Comparison of ENCODE assay signal across 1 cellular context in the genomic region with DNA sequence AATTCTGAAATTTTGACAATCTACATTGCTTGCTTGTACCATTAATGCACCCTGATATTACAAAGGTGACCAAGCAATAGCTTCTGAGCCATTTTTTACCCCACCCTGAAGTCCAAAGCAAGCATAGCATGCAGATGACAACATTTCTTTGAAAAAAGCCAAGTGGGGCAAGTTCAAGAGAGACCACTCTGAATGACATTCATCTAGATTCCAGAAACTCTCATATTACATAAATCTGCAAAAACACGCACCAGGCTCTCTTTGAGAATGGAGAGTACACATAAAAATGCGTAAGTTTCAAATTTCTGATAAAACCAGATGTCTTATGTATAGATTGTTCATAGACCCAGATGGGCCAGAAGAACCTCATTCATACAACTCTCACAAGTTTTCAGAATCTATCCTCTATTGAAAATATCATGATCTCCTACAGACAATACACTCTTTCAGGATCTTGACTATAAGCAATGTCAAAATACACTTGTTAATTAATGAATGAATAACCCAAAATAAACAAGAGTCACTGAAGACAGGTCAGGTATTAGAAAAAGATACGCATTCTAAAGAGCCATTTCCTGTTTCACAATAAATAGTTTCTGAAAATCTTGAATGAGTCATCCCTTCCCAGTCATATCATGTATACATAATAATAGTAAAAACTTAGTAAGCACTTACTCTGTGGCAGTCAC.
TF ChIP-seq lines count a peak whose summit lies in the region.

No MANE protein-coding gene starts in this region.

TF ChIP-seq in HepG2, 621 proteins besides CTCF, POLR2A, EP300 and RAD21 (continued from another document):
- TF ChIP-seq NFE2 (CRISPR knock-in tag; IDR thresholded peaks at IDR 0.05): no peak
- TF ChIP-seq CREB1 (IDR thresholded peaks at IDR 0.05): no peak
- peak; percentile 49; the same call in 1 of the 2 replicates for TF ChIP-seq CREB1 (CRISPR knock-in tag; IDR thresholded peaks at IDR 0.05)
- TF ChIP-seq NFE2L2 (IDR thresholded peaks at IDR 0.05; ENCODE audit: low read length): no peak
- no peak for TF ChIP-seq ZBTB3 (CRISPR knock-in tag; IDR thresholded peaks at IDR 0.05; ENCODE audit: borderline replicate concordance, low read depth)
- 0 out of 2 replicates have a peak, but pooled peaks have one; percentile 14 for TF ChIP-seq ZFP1 (CRISPR knock-in tag; IDR thresholded peaks at IDR 0.05)
- no peak for TF ChIP-seq NR3C1 (CRISPR knock-in tag; IDR thresholded peaks at IDR 0.05)
- TF ChIP-seq, protein P1, sequence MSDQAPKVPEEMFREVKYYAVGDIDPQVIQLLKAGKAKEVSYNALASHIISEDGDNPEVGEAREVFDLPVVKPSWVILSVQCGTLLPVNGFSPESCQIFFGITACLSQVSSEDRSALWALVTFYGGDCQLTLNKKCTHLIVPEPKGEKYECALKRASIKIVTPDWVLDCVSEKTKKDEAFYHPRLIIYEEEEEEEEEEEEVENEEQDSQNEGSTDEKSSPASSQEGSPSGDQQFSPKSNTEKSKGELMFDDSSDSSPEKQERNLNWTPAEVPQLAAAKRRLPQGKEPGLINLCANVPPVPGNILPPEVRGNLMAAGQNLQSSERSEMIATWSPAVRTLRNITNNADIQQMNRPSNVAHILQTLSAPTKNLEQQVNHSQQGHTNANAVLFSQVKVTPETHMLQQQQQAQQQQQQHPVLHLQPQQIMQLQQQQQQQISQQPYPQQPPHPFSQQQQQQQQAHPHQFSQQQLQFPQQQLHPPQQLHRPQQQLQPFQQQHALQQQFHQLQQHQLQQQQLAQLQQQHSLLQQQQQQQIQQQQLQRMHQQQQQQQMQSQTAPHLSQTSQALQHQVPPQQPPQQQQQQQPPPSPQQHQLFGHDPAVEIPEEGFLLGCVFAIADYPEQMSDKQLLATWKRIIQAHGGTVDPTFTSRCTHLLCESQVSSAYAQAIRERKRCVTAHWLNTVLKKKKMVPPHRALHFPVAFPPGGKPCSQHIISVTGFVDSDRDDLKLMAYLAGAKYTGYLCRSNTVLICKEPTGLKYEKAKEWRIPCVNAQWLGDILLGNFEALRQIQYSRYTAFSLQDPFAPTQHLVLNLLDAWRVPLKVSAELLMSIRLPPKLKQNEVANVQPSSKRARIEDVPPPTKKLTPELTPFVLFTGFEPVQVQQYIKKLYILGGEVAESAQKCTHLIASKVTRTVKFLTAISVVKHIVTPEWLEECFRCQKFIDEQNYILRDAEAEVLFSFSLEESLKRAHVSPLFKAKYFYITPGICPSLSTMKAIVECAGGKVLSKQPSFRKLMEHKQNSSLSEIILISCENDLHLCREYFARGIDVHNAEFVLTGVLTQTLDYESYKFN (CRISPR knock-in tag; conservative IDR thresholded peaks at IDR 0.05): peak; percentile 42
- no peak for TF ChIP-seq SYNCRIP (IDR thresholded peaks at IDR 0.05; ENCODE audit: insufficient read depth, low read depth, low read length)
- TF ChIP-seq ARHGAP35 (CRISPR knock-in tag; IDR thresholded peaks at IDR 0.05; ENCODE audit: borderline replicate concordance): no peak
- TF ChIP-seq, protein P2, sequence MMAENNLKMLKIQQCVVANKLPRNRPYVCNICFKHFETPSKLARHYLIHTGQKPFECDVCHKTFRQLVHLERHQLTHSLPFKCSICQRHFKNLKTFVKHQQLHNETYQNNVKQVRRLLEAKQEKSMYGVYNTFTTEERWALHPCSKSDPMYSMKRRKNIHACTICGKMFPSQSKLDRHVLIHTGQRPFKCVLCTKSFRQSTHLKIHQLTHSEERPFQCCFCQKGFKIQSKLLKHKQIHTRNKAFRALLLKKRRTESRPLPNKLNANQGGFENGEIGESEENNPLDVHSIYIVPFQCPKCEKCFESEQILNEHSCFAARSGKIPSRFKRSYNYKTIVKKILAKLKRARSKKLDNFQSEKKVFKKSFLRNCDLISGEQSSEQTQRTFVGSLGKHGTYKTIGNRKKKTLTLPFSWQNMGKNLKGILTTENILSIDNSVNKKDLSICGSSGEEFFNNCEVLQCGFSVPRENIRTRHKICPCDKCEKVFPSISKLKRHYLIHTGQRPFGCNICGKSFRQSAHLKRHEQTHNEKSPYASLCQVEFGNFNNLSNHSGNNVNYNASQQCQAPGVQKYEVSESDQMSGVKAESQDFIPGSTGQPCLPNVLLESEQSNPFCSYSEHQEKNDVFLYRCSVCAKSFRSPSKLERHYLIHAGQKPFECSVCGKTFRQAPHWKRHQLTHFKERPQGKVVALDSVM (CRISPR knock-in tag; IDR thresholded peaks at IDR 0.05): no peak
- TF ChIP-seq, protein P3, sequence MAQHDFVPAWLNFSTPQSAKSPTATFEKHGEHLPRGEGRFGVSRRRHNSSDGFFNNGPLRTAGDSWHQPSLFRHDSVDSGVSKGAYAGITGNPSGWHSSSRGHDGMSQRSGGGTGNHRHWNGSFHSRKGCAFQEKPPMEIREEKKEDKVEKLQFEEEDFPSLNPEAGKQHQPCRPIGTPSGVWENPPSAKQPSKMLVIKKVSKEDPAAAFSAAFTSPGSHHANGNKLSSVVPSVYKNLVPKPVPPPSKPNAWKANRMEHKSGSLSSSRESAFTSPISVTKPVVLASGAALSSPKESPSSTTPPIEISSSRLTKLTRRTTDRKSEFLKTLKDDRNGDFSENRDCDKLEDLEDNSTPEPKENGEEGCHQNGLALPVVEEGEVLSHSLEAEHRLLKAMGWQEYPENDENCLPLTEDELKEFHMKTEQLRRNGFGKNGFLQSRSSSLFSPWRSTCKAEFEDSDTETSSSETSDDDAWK (CRISPR knock-in tag; IDR thresholded peaks at IDR 0.05): no peak
- no peak for TF ChIP-seq SUZ12 (IDR thresholded peaks at IDR 0.05; ENCODE audit: low read depth, low read length)
- TF ChIP-seq, protein P4, sequence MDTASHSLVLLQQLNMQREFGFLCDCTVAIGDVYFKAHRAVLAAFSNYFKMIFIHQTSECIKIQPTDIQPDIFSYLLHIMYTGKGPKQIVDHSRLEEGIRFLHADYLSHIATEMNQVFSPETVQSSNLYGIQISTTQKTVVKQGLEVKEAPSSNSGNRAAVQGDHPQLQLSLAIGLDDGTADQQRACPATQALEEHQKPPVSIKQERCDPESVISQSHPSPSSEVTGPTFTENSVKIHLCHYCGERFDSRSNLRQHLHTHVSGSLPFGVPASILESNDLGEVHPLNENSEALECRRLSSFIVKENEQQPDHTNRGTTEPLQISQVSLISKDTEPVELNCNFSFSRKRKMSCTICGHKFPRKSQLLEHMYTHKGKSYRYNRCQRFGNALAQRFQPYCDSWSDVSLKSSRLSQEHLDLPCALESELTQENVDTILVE (CRISPR knock-in tag; IDR thresholded peaks at IDR 0.05): no peak; the same call in 1 of the 2 replicates
